ENCODE assay signal across 14 cellular contexts in the genomic region with DNA sequence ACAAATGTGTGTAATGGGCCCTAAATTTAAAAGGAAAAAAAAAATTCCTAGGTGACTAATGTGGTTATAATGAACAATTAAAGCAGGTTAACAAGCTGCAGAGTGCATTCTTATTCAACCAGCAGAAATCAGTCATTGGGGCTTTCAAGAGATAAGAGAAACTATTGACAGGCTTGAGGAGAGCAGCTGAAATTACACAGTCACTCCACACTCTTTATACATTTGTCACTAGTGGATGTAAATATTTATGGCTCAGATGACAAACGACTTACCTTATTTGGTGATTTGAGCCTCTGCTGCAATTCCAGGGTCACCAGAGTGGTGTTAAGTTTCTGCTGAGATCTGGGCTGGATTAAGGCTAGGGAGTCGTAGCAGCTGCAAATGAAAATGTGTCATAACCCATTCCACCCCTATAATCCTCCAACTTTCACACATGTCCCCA.
DNase-seq lines count a peak whose midpoint lies in the region; ATAC-seq and TF ChIP-seq lines count a peak whose summit lies in the region.
"Had no signal": no experiment of that assay in that cellular context is flagged by ENCODE, and none has a peak within 500 bp of the region (broad histone marks: within the 10 kb centered on the region; RNA-seq: fewer than 3 reads in every experiment).

No MANE protein-coding gene starts in this region.

- no peak for TF ChIP-seq CTCF in testis (IDR thresholded peaks at IDR 0.05)
- no peak for TF ChIP-seq CTCF in thyroid gland (IDR thresholded peaks at IDR 0.05)

- TF ChIP-seq POLR2A in testis (IDR thresholded peaks at IDR 0.05) = no peak
- no peak for TF ChIP-seq POLR2A in thyroid gland (IDR thresholded peaks at IDR 0.05)

- WGBS in testis, 2 donors = 63 to 94% methylated on average over 2 of the region's 2 CpGs
- WGBS in thyroid gland, 2 donors = 65 to 71% methylated on average over 2 of the region's 2 CpGs

- DNase-seq in D341Med (ENCODE audit: low spot score) (peak; percentile 18), NCI-H1105 (lab: John Stamatoyannopoulos, UW) (peak; percentile 51), SJCRH30 (peak; percentile 78 to 94), kidney glomerular epithelial cell (lab: John Stamatoyannopoulos, UW) (peak; percentile 30), testis (no peak), thyroid gland (no peak)
- DNase-seq in activated CD4-positive, CD25-positive, alpha-beta regulatory T cell (lab: John Stamatoyannopoulos, UW) = no peak
- DNase-seq: activated T-cell treated with anti-CD3 and anti-CD28 coated beads, Interleukin-2, amount 50 U/mL, for 24 hours; CD4-positive, CD25-positive, alpha-beta regulatory T cell; central memory CD4-positive, alpha-beta T cell; head of caudate nucleus; naive B cell had no signal

- no peak for ATAC-seq in HG03025 (IDR thresholded peaks at IDR 0.05; ENCODE audit: low FRiP score, unreplicated experiment)

- intact Hi-C loops in testis (cut with DNase I; ENCODE audit: low total_unique reads) (no loop called here), thyroid gland (cut with DNase I) (no loop called here)

- H3K27me3 ChIP-seq in SJCRH30 = no peaks in the 10 kb centered on the region
- no peaks in the 10 kb centered on the region for H3K27me3 ChIP-seq in testis
- H3K27me3 ChIP-seq in thyroid gland = no peaks in the 10 kb centered on the region

- H3K36me3 ChIP-seq in SJCRH30 = no peaks in the 10 kb centered on the region
- no peaks in the 10 kb centered on the region for H3K36me3 ChIP-seq in testis (ENCODE audit: low read depth, missing control alignments)
- H3K36me3 ChIP-seq in thyroid gland = no peaks in the 10 kb centered on the region

- H3K9me3 ChIP-seq in SJCRH30 (replicated peaks) (no peaks in the 10 kb centered on the region), testis (no peaks in the 10 kb centered on the region), thyroid gland (no peaks in the 10 kb centered on the region)

- H3K4me3 ChIP-seq in SJCRH30 = no peak overlapping the region
- H3K4me3 ChIP-seq in testis = no peak overlapping the region
- H3K4me3 ChIP-seq in thyroid gland (replicated peaks in 1 of 3) = no peak overlapping the region

- H3K27ac ChIP-seq in SJCRH30 = no peak overlapping the region
- H3K27ac ChIP-seq in testis = no peak overlapping the region
- no peak overlapping the region for H3K27ac ChIP-seq in thyroid gland
- H3K27ac ChIP-seq: HL-60 had no signal

- H3K4me1 ChIP-seq in SJCRH30 = peaks cover 23% of the 10 kb centered on the region
- H3K4me1 ChIP-seq in testis = no peaks in the 10 kb centered on the region
- H3K4me1 ChIP-seq in thyroid gland = no peaks in the 10 kb centered on the region

Comparison
In these comparisons a context has a peak if more than half of its experiments do, and no peak if none do; other contexts are left out.
1. DNase-seq: peak in D341Med (single experiment), NCI-H1105 (single experiment), SJCRH30 (2 of 2) and kidney glomerular epithelial cell (single experiment); none in testis (single experiment), thyroid gland (0 of 2) and activated CD4-positive, CD25-positive, alpha-beta regulatory T cell (0 of 4).